1 cellular context compared by ENCODE assay signal in the genomic region with DNA sequence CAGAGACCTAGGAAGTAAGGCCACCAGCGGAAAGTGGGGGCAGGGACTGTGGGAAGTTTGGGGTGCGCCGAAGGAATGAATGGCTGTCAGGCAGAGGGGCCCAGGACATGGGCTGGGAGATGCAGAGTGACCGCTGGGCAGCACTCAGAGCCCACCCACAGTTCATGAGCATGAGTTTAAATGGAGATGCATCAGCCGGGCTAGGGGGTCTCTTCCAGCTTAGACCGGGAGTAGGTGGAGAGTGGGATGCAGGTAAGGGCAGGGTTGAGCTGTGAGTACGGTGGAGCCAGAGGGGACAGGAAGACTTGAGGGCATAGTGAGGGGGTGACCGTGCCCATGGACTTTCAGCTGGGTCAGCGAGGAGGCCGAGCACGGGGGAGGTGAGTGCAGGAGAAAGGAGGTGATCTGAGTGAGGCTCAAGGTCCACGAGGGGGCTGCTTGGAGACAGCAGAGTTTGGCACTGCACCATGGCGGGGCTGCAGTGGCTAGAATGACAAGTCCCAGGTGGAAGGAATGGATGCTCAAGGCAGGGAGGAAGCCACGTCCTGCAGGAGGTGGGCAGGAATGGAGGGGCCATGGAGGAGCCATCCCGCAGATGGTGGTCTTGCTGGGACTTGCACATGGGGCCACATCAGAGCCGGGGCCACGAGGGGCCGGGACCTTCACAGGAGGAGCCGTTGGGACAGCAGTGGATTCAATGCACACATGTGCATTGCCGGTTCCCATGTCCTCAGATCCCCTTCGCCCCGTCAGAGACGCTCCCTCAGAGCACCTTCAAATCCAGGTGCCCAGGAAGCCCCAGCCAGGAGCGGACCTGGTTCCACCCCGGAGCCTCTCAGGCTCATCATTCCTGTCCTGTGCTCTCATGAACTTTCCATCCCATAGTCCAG.
TF ChIP-seq lines count a peak whose summit lies in the region.

No MANE protein-coding gene starts in this region.

TF ChIP-seq in GM12891, 5 proteins besides CTCF, POLR2A, EP300 and RAD21:
- no peak for TF ChIP-seq PAX5 (IDR thresholded peaks at IDR 0.05; ENCODE audit: insufficient read depth, low read length, severe bottlenecking)
- TF ChIP-seq POU2F2 (IDR thresholded peaks at IDR 0.05; ENCODE audit: low read depth, low read length), result no peak
- TF ChIP-seq TAF1 (IDR thresholded peaks at IDR 0.05; ENCODE audit: low read depth, low read length), result no peak
- TF ChIP-seq SPI1 (IDR thresholded peaks at IDR 0.05; ENCODE audit: low read depth, low read length), result no peak
TF ChIP-seq in GM12891: peak in this region for 0.
